In genomic region chr18:79987566-79987965, GRCh38 we compare ENCODE assay signal across 8 cellular contexts. TPM values are rescaled to one million over a fixed set of nuclear protein-coding genes. Genes with fewer than 3 reads are reported as not detected.
DNase-seq lines count a peak whose midpoint lies in the region; ATAC-seq, FAIRE-seq and TF ChIP-seq lines count a peak whose summit lies in the region.

No MANE protein-coding gene starts in this region.

- POLR2A ChIA-PET in AG04449 (lab: Yijun Ruan, JAX) = no interaction called here

- H3K9me3 ChIP-seq in mucosa of descending colon = no peaks in the 10 kb centered on the region

- H3K27me3 Mint-ChIP-seq in IgD-negative memory B cell = no peaks in the 10 kb centered on the region

- H3K9me3 Mint-ChIP-seq in IgD-negative memory B cell = no peaks in the 10 kb centered on the region

- H3K4me1 Mint-ChIP-seq in IgD-negative memory B cell = peaks cover 26 to 44% (median 28%) of the 10 kb centered on the region in 3 donors

- H3K27me3 ChIP-seq in bronchial epithelial cell (ENCODE audit: control insufficient read depth, insufficient read depth, low read length) = no peaks in the 10 kb centered on the region

- CTCF ChIA-PET in AG04449 (lab: Yijun Ruan, JAX) = interaction anchor here (1.4 to 3.9 kb wide), 4 partner anchors 15 to 53 kb away, joined by 7 to 17 read pairs (median 8); partner anchors contain the start of gene RBFA

- H3K4me3 ChIP-seq in AG04449 (ENCODE audit: low read depth, low read length) (peak overlapping the region; percentile 99), bronchial epithelial cell (ENCODE audit: low read depth, low read length) (peak overlapping the region; percentile 98), mucosa of descending colon (peak overlapping the region; percentile 95)

- peak overlapping the region; percentile 81 to 95 (median 89) for H3K4me3 Mint-ChIP-seq in IgD-negative memory B cell

- H3K27ac Mint-ChIP-seq in IgD-negative memory B cell = peak overlapping the region; percentile 67 to 94 (median 94)

- ATAC-seq in mucosa of descending colon = no peak
- no peak for ATAC-seq in GM19328 (IDR thresholded peaks at IDR 0.05; ENCODE audit: unreplicated experiment)

- no peaks in the 10 kb centered on the region for H3K36me3 Mint-ChIP-seq in IgD-negative memory B cell

- FAIRE-seq in bronchial epithelial cell (lab: Jason Lieb, UNC) = no peak

- intact Hi-C loops in mucosa of descending colon (cut with DNase I, micrococcal nuclease) = loop anchor here in 1 of 2 donors (5.0 kb wide), 1 partner anchor 160 kb away; no protein-coding TSS in a partner anchor

- DNase-seq in AG04449 (ENCODE audit: low read depth, low spot score) (no peak), bronchial epithelial cell (ENCODE audit: low read depth) (peak; percentile 52), mucosa of descending colon (no peak), HuH-7 (ENCODE audit: low spot score) (no peak), SW480 (ENCODE audit: low spot score) (no peak), HPDE6-E6E7 (ENCODE audit: extremely low spot score) (no peak)

- H3K4me1 ChIP-seq in mucosa of descending colon (ENCODE audit: low read depth) = peaks cover 13% of the 10 kb centered on the region

- H3K36me3 ChIP-seq in bronchial epithelial cell (ENCODE audit: control insufficient read depth, insufficient read depth, low read length) = peaks cover 5% of the 10 kb centered on the region
- no peaks in the 10 kb centered on the region for H3K36me3 ChIP-seq in mucosa of descending colon (ENCODE audit: low read depth)

- TF ChIP-seq CTCF in AG04449 (IDR thresholded peaks at IDR 0.05; ENCODE audit: insufficient read depth, low read length, missing control alignments) = no peak
- TF ChIP-seq CTCF in bronchial epithelial cell (IDR thresholded peaks at IDR 0.05; ENCODE audit: insufficient read depth, low read length, severe bottlenecking) = no peak
- TF ChIP-seq CTCF in mucosa of descending colon (IDR thresholded peaks at IDR 0.05) = no peak

RNA-seq across cellular contexts. Expression of gene TXNL4A, which starts 0.8 kb away (rescaled TPM):
- 222 TPM for polyA plus RNA-seq in IgD-negative memory B cell
- total RNA-seq in bronchial epithelial cell = 44.0 and 53.5 TPM in 2 replicates
- 10 to 100 TPM; 64.1 to 83.4 (median 76.7) TPM for total RNA-seq in mucosa of descending colon

RNA-seq across cellular contexts. Expression of gene HSBP1L1, which starts 23.1 kb away (rescaled TPM):
- polyA plus RNA-seq in IgD-negative memory B cell = 10.9 TPM
- 28.2 and 28.4 TPM in 2 replicates for total RNA-seq in bronchial epithelial cell
- 10 to 100 TPM; 33.8 to 73.7 (median 68.4) TPM for total RNA-seq in mucosa of descending colon

RNA-seq across cellular contexts. Expression of gene SLC66A2, which starts 36.1 kb away (rescaled TPM):
- polyA plus RNA-seq in IgD-negative memory B cell = 30.3 TPM
- 60.6 and 69.4 TPM in 2 replicates for total RNA-seq in bronchial epithelial cell
- total RNA-seq in mucosa of descending colon = 10 to 100 TPM; 54.5 to 90.1 (median 68.6) TPM

RNA-seq across cellular contexts. Expression of gene RBFA, which starts 46.7 kb away (rescaled TPM):
- polyA plus RNA-seq in IgD-negative memory B cell = 17.5 TPM
- 30.0 and 43.2 TPM in 2 replicates for total RNA-seq in bronchial epithelial cell
- total RNA-seq in mucosa of descending colon = 10 to 100 TPM; 14.5 to 19.1 (median 18.4) TPM
